ENCODE assay signal across 34 cellular contexts in the genomic region with DNA sequence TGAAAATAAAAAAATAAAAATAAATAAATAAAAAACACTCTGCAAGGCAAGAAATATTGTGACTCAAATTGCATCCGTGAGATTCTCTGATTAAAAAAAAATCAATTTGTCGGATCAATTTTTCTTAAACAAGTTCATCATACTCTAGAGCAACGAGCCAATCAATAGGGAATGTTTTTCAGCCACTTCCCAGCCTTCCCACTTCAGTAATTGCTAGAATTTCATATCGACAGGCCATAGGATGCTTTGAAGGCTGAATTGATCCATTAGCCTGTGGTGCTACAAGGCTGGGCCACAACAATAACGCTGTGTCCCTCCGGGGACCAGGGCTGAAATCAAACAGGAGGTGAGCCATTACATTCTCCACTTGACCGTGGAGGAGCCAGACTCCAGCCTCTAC.
"Had no signal": no experiment of that assay in that cellular context is flagged by ENCODE, and none has a peak within 500 bp of the region (broad histone marks: within the 10 kb centered on the region; RNA-seq: fewer than 3 reads in every experiment).

No MANE protein-coding gene starts in this region.

- FAIRE-seq: astrocyte had no signal

- H3K9me3 ChIP-seq: body of pancreas, breast epithelium, MG63, SJCRH30 had no signal

- H3K4me3 ChIP-seq: body of pancreas, breast epithelium, MG63, SJCRH30, SK-N-MC had no signal

- DNase-seq: activated CD4-positive, alpha-beta memory T cell treated with anti-CD3 and anti-CD28 coated beads, Interleukin-2, amount 10 ng/mL, durations not matched to agents 7 days and 5 days; activated CD4-positive, alpha-beta T cell treated with anti-CD3 and anti-CD28 coated beads for 1 hour; activated CD4-positive, alpha-beta T cell treated with anti-CD3 and anti-CD28 coated beads for 48 hours; activated CD4-positive, CD25-positive, alpha-beta regulatory T cell; activated CD8-positive, alpha-beta memory T cell treated with anti-CD3 and anti-CD28 coated beads for 24 hours; activated CD8-positive, alpha-beta memory T cell treated with anti-CD3 and anti-CD28 coated beads, Interleukin-2, amount 10 ng/mL, durations not matched to agents 7 days and 5 days; activated CD8-positive, alpha-beta memory T cell treated with anti-CD3 and anti-CD28 coated beads, Interleukin-2, amount 50 U/mL, for 48 hours; activated effector memory CD4-positive, alpha-beta T cell treated with anti-CD3 and anti-CD28 coated beads, Interleukin-2, amount 50 U/mL, for 16 hours; activated naive CD4-positive, alpha-beta T cell; activated naive CD4-positive, alpha-beta T cell treated with anti-CD3 and anti-CD28 coated beads, Interleukin-2, amount 50 U/mL, for 16 hours; activated naive CD8-positive, alpha-beta T cell treated with anti-CD3 and anti-CD28 coated beads, Interleukin-2, amount 10 ng/mL, durations not matched to agents 7 days and 5 days; activated T-cell treated with anti-CD3 and anti-CD28 coated beads, Interleukin-2, amount 50 U/mL, for 72 hours; amygdala; body of pancreas; Karpas-422; MG63; MV-4-11; NCI-H1092; NCI-H1436 treated with DMSO at 0.1 percent for 48 hours; NCI-H1694 treated with DMSO at 0.1 percent for 48 hours; NCI-H2029; NCI-H345; NCI-H524 treated with DMSO at 0.1 percent for 48 hours; NCI-H748 treated with DMSO at 0.1 percent for 48 hours; OCI-M1; SHP77; T1000; WERI-Rb-1 had no signal

- H3K27ac ChIP-seq: body of pancreas, breast epithelium, SJCRH30, SK-N-MC, WERI-Rb-1 had no signal

- H3K4me1 ChIP-seq: body of pancreas, breast epithelium, SJCRH30 had no signal

- ATAC-seq: activated CD8-positive, alpha-beta memory T cell treated with anti-CD3 and anti-CD28 coated beads, Interleukin-2, amount 10 ng/mL, durations not matched to agents 7 days and 5 days; activated T-cell treated with anti-CD3 and anti-CD28 coated beads, Interleukin-2, amount 50 U/mL, for 72 hours; activated T-helper 17 cell treated with anti-CD3 and anti-CD28 coated beads, Interleukin-2, amount 50 U/mL, for 72 hours; body of pancreas; Panc1 had no signal

- H3K36me3 ChIP-seq: breast epithelium, MG63, SJCRH30, WERI-Rb-1 had no signal

- H3K27me3 ChIP-seq: body of pancreas, breast epithelium, MG63, SJCRH30 had no signal
